In the genomic region with DNA sequence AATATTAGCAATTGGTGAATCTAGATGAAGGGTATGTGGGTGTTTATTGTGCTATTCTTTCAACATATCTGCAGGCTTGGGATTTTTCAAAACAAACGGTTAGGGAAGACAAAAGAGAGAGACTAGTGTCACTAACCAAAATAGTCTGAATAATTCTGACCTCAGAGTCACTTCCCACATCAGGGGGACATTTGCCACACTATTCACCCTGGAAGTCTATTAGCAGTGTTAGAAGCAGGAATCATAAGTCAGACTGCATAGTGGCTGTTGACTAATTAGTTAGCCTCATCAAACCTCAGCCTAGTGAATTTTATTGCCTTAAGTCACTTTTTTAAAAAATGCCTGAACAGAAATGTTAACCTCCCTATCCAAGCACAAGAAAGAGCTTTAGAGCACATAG, we compare ENCODE assay signal across 22 cellular contexts.
"Had no signal": no experiment of that assay in that cellular context is flagged by ENCODE, and none has a peak within 500 bp of the region (broad histone marks: within the 10 kb centered on the region; RNA-seq: fewer than 3 reads in every experiment).

No MANE protein-coding gene starts in this region.

- H3K27ac ChIP-seq: body of pancreas, lower lobe of right lung, right lobe of liver, testis, uterus had no signal

- H3K4me3 Mint-ChIP-seq: activated naive CD8-positive, alpha-beta T cell treated with anti-CD3 and anti-CD28 coated beads for 36 hours; naive thymus-derived CD8-positive, alpha-beta T cell; stimulated activated naive B cell treated with anti-CD40 and anti-IgM and Interleukin-4, amounts not matched to agents 10 μg/mL and 1 μg/mL and 100 μg/mL, for 72 hours; T-helper 17 cell had no signal

- H3K4me2 ChIP-seq: smooth muscle cell had no signal

- DNase-seq: activated CD4-positive, alpha-beta T cell treated with anti-CD3 and anti-CD28 coated beads for 4 hours; activated CD4-positive, alpha-beta T cell treated with anti-CD3 and anti-CD28 coated beads, Interleukin-2, amount 50 U/mL, for 48 hours; activated CD4-positive, CD25-positive, alpha-beta regulatory T cell; activated naive CD4-positive, alpha-beta T cell treated with Interleukin-2 at 50 U/mL for 16 hours; activated naive CD8-positive, alpha-beta T cell treated with anti-CD3 and anti-CD28 coated beads for 36 hours; activated T-cell treated with anti-CD3 and anti-CD28 coated beads, Interleukin-2, amount 50 U/mL, for 48 hours; body of pancreas; effector CD4-positive, alpha-beta T cell; foreskin melanocyte; kidney; lower lobe of right lung; mesendoderm; naive thymus-derived CD8-positive, alpha-beta T cell; right lobe of liver; stimulated activated CD4-positive, alpha-beta T cell treated with anti-CD3 and anti-CD28 coated beads, Interleukin-2, amount 100 ng/mL, for 48 hours; stimulated activated CD8-positive, alpha-beta memory T cell treated with anti-CD3 and anti-CD28 coated beads, Interleukin-4, amount 100 ng/mL, for 48 hours; stimulated activated naive B cell treated with anti-CD40 and anti-IgM and Interleukin-4, amounts not matched to agents 10 μg/mL and 1 μg/mL and 100 μg/mL, for 72 hours; T-helper 17 cell; testis; uterus had no signal

- H3K4me1 ChIP-seq: body of pancreas, lower lobe of right lung, right lobe of liver, testis, uterus had no signal

- H3K4me1 Mint-ChIP-seq: activated naive CD8-positive, alpha-beta T cell treated with anti-CD3 and anti-CD28 coated beads for 36 hours; naive thymus-derived CD8-positive, alpha-beta T cell; stimulated activated naive B cell treated with anti-CD40 and anti-IgM and Interleukin-4, amounts not matched to agents 10 μg/mL and 1 μg/mL and 100 μg/mL, for 72 hours; T-helper 17 cell had no signal

- H3K27me3 ChIP-seq: body of pancreas, right lobe of liver, testis, uterus had no signal

- H3K9me3 Mint-ChIP-seq: activated naive CD8-positive, alpha-beta T cell treated with anti-CD3 and anti-CD28 coated beads for 36 hours had no signal

- ATAC-seq: body of pancreas; left lobe of liver; lower lobe of right lung; naive thymus-derived CD8-positive, alpha-beta T cell; right lobe of liver; stimulated activated naive B cell treated with anti-CD40 and anti-IgM and Interleukin-4, amounts not matched to agents 10 μg/mL and 1 μg/mL and 100 μg/mL, for 72 hours; T-helper 17 cell had no signal

- H3K9me3 ChIP-seq: body of pancreas, lower lobe of right lung, right lobe of liver, uterus had no signal

- H3K27ac Mint-ChIP-seq: activated naive CD8-positive, alpha-beta T cell treated with anti-CD3 and anti-CD28 coated beads for 36 hours; naive thymus-derived CD8-positive, alpha-beta T cell; stimulated activated naive B cell treated with anti-CD40 and anti-IgM and Interleukin-4, amounts not matched to agents 10 μg/mL and 1 μg/mL and 100 μg/mL, for 72 hours; T-helper 17 cell had no signal

- H3K4me3 ChIP-seq: body of pancreas, lower lobe of right lung, right lobe of liver, smooth muscle cell, testis, uterus had no signal

- H3K36me3 ChIP-seq: lower lobe of right lung, right lobe of liver, uterus had no signal

- H3K36me3 Mint-ChIP-seq: activated naive CD8-positive, alpha-beta T cell treated with anti-CD3 and anti-CD28 coated beads for 36 hours; stimulated activated naive B cell treated with anti-CD40 and anti-IgM and Interleukin-4, amounts not matched to agents 10 μg/mL and 1 μg/mL and 100 μg/mL, for 72 hours had no signal

- H3K27me3 Mint-ChIP-seq: stimulated activated naive B cell treated with anti-CD40 and anti-IgM and Interleukin-4, amounts not matched to agents 10 μg/mL and 1 μg/mL and 100 μg/mL, for 72 hours; T-helper 17 cell had no signal
